ENCODE assay signal across 21 cellular contexts in genomic region chr3:31892500-31892899, GRCh38.
"Had no signal": no experiment of that assay in that cellular context is flagged by ENCODE, and none has a peak within 500 bp of the region (broad histone marks: within the 10 kb centered on the region; RNA-seq: fewer than 3 reads in every experiment).

No MANE protein-coding gene starts in this region.

- H3K36me3 Mint-ChIP-seq: activated naive CD8-positive, alpha-beta T cell treated with anti-CD3 and anti-CD28 coated beads for 36 hours; brain; natural killer cell treated with Interleukin-12 subunit alpha and Interleukin-12 subunit beta and Interleukin-15 and Interleukin-18, amount 100 ng/mL, for 72 hours had no signal

- H3K4me1 ChIP-seq: psoas muscle, right lobe of liver had no signal

- H3K27me3 ChIP-seq: right lobe of liver had no signal

- H3K4me3 Mint-ChIP-seq: activated CD4-positive, alpha-beta T cell treated with anti-CD3 and anti-CD28 coated beads, Interleukin-2, amount 10 ng/mL, durations not matched to agents 24 days and 14 days; activated CD8-positive, alpha-beta T cell treated with anti-CD3 and anti-CD28 coated beads, Interleukin-2, amount 10 ng/mL, durations not matched to agents 7 days and 5 days; activated naive CD8-positive, alpha-beta T cell treated with anti-CD3 and anti-CD28 coated beads for 36 hours; activated T-cell treated with anti-CD3 and anti-CD28 coated beads, Interleukin-2, amount 50 U/mL, for 72 hours; brain; central memory CD8-positive, alpha-beta T cell; natural killer cell treated with Interleukin-12 subunit alpha and Interleukin-12 subunit beta and Interleukin-15 and Interleukin-18, amount 100 ng/mL, for 72 hours; T-helper 17 cell had no signal

- ATAC-seq: activated CD8-positive, alpha-beta T cell treated with anti-CD3 and anti-CD28 coated beads, Interleukin-2, amount 10 ng/mL, durations not matched to agents 7 days and 5 days; activated T-cell treated with anti-CD3 and anti-CD28 coated beads, Interleukin-2, amount 50 U/mL, for 72 hours; left colon; mucosa of descending colon; psoas muscle; right lobe of liver; T-helper 17 cell had no signal

- H3K9me3 Mint-ChIP-seq: activated CD4-positive, alpha-beta T cell treated with anti-CD3 and anti-CD28 coated beads, Interleukin-2, amount 10 ng/mL, durations not matched to agents 24 days and 14 days; activated naive CD8-positive, alpha-beta T cell treated with anti-CD3 and anti-CD28 coated beads for 36 hours; activated T-cell treated with anti-CD3 and anti-CD28 coated beads, Interleukin-2, amount 50 U/mL, for 72 hours; central memory CD8-positive, alpha-beta T cell; natural killer cell treated with Interleukin-12 subunit alpha and Interleukin-12 subunit beta and Interleukin-15 and Interleukin-18, amount 100 ng/mL, for 72 hours had no signal

- H3K27ac ChIP-seq: psoas muscle, right lobe of liver, WERI-Rb-1 had no signal

- H3K27ac Mint-ChIP-seq: activated CD4-positive, alpha-beta T cell treated with anti-CD3 and anti-CD28 coated beads, Interleukin-2, amount 10 ng/mL, durations not matched to agents 24 days and 14 days; activated CD8-positive, alpha-beta T cell treated with anti-CD3 and anti-CD28 coated beads, Interleukin-2, amount 10 ng/mL, durations not matched to agents 7 days and 5 days; activated naive CD8-positive, alpha-beta T cell treated with anti-CD3 and anti-CD28 coated beads for 36 hours; activated T-cell treated with anti-CD3 and anti-CD28 coated beads, Interleukin-2, amount 50 U/mL, for 72 hours; natural killer cell treated with Interleukin-12 subunit alpha and Interleukin-12 subunit beta and Interleukin-15 and Interleukin-18, amount 100 ng/mL, for 72 hours; T-helper 17 cell had no signal

- H3K27me3 Mint-ChIP-seq: activated CD4-positive, alpha-beta T cell treated with anti-CD3 and anti-CD28 coated beads, Interleukin-2, amount 10 ng/mL, durations not matched to agents 24 days and 14 days; activated naive CD8-positive, alpha-beta T cell treated with anti-CD3 and anti-CD28 coated beads for 36 hours; brain had no signal

- H3K36me3 ChIP-seq: right lobe of liver, WERI-Rb-1 had no signal

- H3K9me3 ChIP-seq: mucosa of descending colon, psoas muscle, right lobe of liver had no signal

- H3K4me3 ChIP-seq: lung, mucosa of descending colon, psoas muscle, right lobe of liver had no signal

- H3K4me1 Mint-ChIP-seq: activated naive CD8-positive, alpha-beta T cell treated with anti-CD3 and anti-CD28 coated beads for 36 hours; central memory CD8-positive, alpha-beta T cell had no signal

- DNase-seq: activated CD4-positive, alpha-beta T cell treated with anti-CD3 and anti-CD28 coated beads, Interleukin-2, amount 10 ng/mL, durations not matched to agents 24 days and 14 days; activated CD8-positive, alpha-beta memory T cell treated with anti-CD3 and anti-CD28 coated beads, Interleukin-2, amount 50 U/mL, for 4 hours; activated CD8-positive, alpha-beta T cell treated with anti-CD3 and anti-CD28 coated beads, Interleukin-2, amount 10 ng/mL, durations not matched to agents 7 days and 5 days; activated gamma-delta T cell treated with Interleukin-2 at 50 U/mL for 16 hours; activated naive CD8-positive, alpha-beta T cell treated with anti-CD3 and anti-CD28 coated beads for 36 hours; activated T-cell treated with anti-CD3 and anti-CD28 coated beads, Interleukin-2, amount 50 U/mL, for 72 hours; amygdala; cortex of kidney; effector CD4-positive, alpha-beta T cell; foreskin fibroblast; glutamatergic neuron; left colon; mucosa of descending colon; psoas muscle; right lobe of liver; T-helper 17 cell; WERI-Rb-1 had no signal
